Comparison of ENCODE assay signal across 8 cellular contexts in genomic region chr11:44949160-44950035, GRCh38. TPM values are rescaled to one million over a fixed set of nuclear protein-coding genes. Genes with fewer than 3 reads are reported as not detected.
DNase-seq lines count a peak whose midpoint lies in the region; ATAC-seq, FAIRE-seq and TF ChIP-seq lines count a peak whose summit lies in the region.

No MANE protein-coding gene starts in this region.

- H3K9me3 ChIP-seq in PC-9 (ENCODE audit: insufficient read depth, low read depth): no peaks in the 10 kb centered on the region
- no peaks in the 10 kb centered on the region for H3K9me3 ChIP-seq in kidney (ENCODE audit: control insufficient read depth in 1 of 2, low read length in 2 of 2)

- H3K4me1 ChIP-seq in PC-9 (replicated peaks; ENCODE audit: insufficient read depth) (no peaks in the 10 kb centered on the region), kidney (ENCODE audit: control insufficient read depth in 1 of 2, insufficient read depth in 1 of 2, low read depth in 1 of 2, low read length in 2 of 2) (peaks cover 0 to 8% of the 10 kb centered on the region in 2 donors)

- DNase-seq in NCI-H1092 treated with DMSO at 0.1 percent for 48 hours (lab: John Stamatoyannopoulos, UW) (peak; percentile 54), NCI-H1092 (lab: John Stamatoyannopoulos, UW) (no peak), PC-9 (no peak), brain microvascular endothelial cell (peak; percentile 18), kidney (peak; percentile 83), OCI-M1 (lab: John Stamatoyannopoulos, UW) (no peak)
- peak; percentile 10 for DNase-seq in stimulated activated CD8-positive, alpha-beta memory T cell treated with anti-CD3 and anti-CD28 coated beads, Interleukin-4, amount 100 ng/mL, for 24 hours (ENCODE audit: low read depth)

- intact Hi-C loops in PC-9 (cut with micrococcal nuclease; ENCODE audit: unreplicated experiment): no loop called here
- intact Hi-C loops in kidney (cut with DNase I): no loop called here

- peak overlapping the region in 1 of 2 donors; percentile 65 for H3K9ac ChIP-seq in kidney (ENCODE audit: low read length in 2 of 2)

- TF ChIP-seq CTCF in PC-9 (conservative IDR thresholded peaks at IDR 0.05): peak; percentile 41; the same call in 1 of the 2 replicates
- TF ChIP-seq CTCF in brain microvascular endothelial cell (IDR thresholded peaks at IDR 0.05; ENCODE audit: low read depth, low read length, missing control alignments): peak; percentile 77
- TF ChIP-seq CTCF in kidney (IDR thresholded peaks at IDR 0.05; ENCODE audit: borderline replicate concordance, extremely low read depth, insufficient read depth): peak; percentile 3

- CTCF ChIA-PET in PC-9 (lab: Charles Lee): interaction anchor here (0.7 kb wide), 1 partner anchor 822 kb away, joined by 3 read pairs; no protein-coding TSS in a partner anchor

- no peak overlapping the region for H3K4me2 ChIP-seq in PC-9

- POLR2A ChIA-PET in PC-9 (lab: Charles Lee; ENCODE audit: unreplicated experiment): no interaction called here

- FAIRE-seq in kidney (lab: Jason Lieb, UNC): no peak

- no peak for ATAC-seq in HG02870 (IDR thresholded peaks at IDR 0.05; ENCODE audit: unreplicated experiment)

- H3K27me3 ChIP-seq in PC-9 (ENCODE audit: insufficient read depth, low read depth) (no peaks in the 10 kb centered on the region), brain microvascular endothelial cell (replicated peaks) (no peaks in the 10 kb centered on the region)

- H3F3A ChIP-seq in PC-9 (ENCODE audit: insufficient read depth, low read depth): no peaks in the 10 kb centered on the region

- H3K4me3 ChIP-seq in PC-9 (no peak overlapping the region), brain microvascular endothelial cell (ENCODE audit: low read depth, low read length) (peak overlapping the region; percentile 62), kidney (ENCODE audit: low read length in 2 of 2) (peak overlapping the region; percentile 38 to 65)

- no peak overlapping the region for H3K27ac ChIP-seq in PC-9
- no peak overlapping the region for H3K27ac ChIP-seq in brain microvascular endothelial cell
- H3K27ac ChIP-seq in kidney (ENCODE audit: low read depth in 2 of 2, low read length in 2 of 2): peak overlapping the region; percentile 51 to 72

- no TSS peak for BruUV-seq in PC-9 (replicated peaks; lab: Mats Ljungman, UMichigan)

- in situ Hi-C loops in brain microvascular endothelial cell (cut with HindIII; ENCODE audit: low pct_ligation_motif_present, low sequenced_read_pairs): loop anchor here (25.0 kb wide), 1 partner anchor 388 kb away; no protein-coding TSS in a partner anchor

- H3K36me3 ChIP-seq in PC-9 (ENCODE audit: low read depth): no peaks in the 10 kb centered on the region
- no peaks in the 10 kb centered on the region for H3K36me3 ChIP-seq in brain microvascular endothelial cell (replicated peaks)
- no peaks in the 10 kb centered on the region for H3K36me3 ChIP-seq in kidney (ENCODE audit: control insufficient read depth in 1 of 2, insufficient read depth in 2 of 2, low read length in 2 of 2)

- H4K20me1 ChIP-seq in PC-9 (ENCODE audit: insufficient read depth): no peaks in the 10 kb centered on the region; the same call in 1 of the 2 replicates

- no peaks in the 10 kb centered on the region for H3K79me2 ChIP-seq in PC-9 (ENCODE audit: low read depth)

- H3K9me2 ChIP-seq in PC-9 (ENCODE audit: insufficient read depth): no peaks in the 10 kb centered on the region

- H2AFZ ChIP-seq in PC-9: no peak overlapping the region

RNA-seq across cellular contexts. Expression of gene TP53I11, which starts 1.3 kb away (rescaled TPM):
- total RNA-seq in PC-9 (2021) (0.46 and 1.1 TPM in 2 replicates), kidney (35.3 TPM)
- polyA plus RNA-seq in kidney (ENCODE audit: insufficient read depth, low read depth, low replicate concordance): 25.7 TPM

Comparison
In these comparisons a context has a peak if more than half of its experiments do, and no peak if none do; other contexts are left out.
1. DNase-seq: peak in NCI-H1092 treated with DMSO at 0.1 percent for 48 hours (single experiment), brain microvascular endothelial cell (single experiment), kidney (single experiment) and stimulated activated CD8-positive, alpha-beta memory T cell treated with anti-CD3 and anti-CD28 coated beads, Interleukin-4, amount 100 ng/mL, for 24 hours (single experiment); none in NCI-H1092 (single experiment), PC-9 (0 of 2) and OCI-M1 (single experiment).
2. H3K27ac ChIP-seq: peak in kidney (2 of 2); none in PC-9 (single experiment) and brain microvascular endothelial cell (single experiment).
3. CTCF ChIP-seq: peak in every context shown above with its lines; median percentile 77 in brain microvascular endothelial cell; 41 in PC-9; 3 in kidney.
4. RNA of gene TP53I11, which starts 1.3 kb away (total RNA-seq): 35.3 TPM in kidney (single experiment); 0.46 to 1.1 TPM in PC-9; every median in the first group is over 10 times any median in the second.